Comparison of ENCODE assay signal across 21 cellular contexts in the genomic region with DNA sequence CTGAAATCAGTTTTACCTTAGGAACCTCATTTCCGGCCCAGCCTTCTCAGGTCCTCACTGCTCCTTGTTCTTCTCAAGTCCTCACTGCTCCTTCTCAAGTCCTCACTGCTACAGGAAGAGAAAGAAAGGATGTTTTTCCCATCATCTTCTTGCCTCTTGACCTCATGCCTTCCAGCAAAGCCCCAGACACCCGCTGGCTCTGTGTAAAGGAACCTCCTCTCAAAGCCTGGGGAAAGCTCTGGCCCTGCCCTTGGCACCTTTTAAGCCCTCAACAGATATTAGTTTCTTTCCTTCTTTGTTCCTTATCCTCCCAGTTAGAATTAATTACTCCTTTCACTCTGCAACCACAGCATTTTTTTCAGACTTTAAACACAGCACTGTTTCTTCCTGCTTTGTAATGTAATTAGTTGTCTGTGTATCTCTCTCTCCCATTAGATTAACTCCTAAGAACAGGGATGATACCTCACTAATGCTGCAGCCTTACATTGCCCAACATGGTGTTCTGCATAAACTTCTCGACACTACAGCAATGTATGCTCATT. TPM values are rescaled to one million over a fixed set of nuclear protein-coding genes. Genes with fewer than 3 reads are reported as not detected.
DNase-seq lines count a peak whose midpoint lies in the region; ATAC-seq and TF ChIP-seq lines count a peak whose summit lies in the region.
"Had no signal": no experiment of that assay in that cellular context is flagged by ENCODE, and none has a peak within 500 bp of the region (broad histone marks: within the 10 kb centered on the region; RNA-seq: fewer than 3 reads in every experiment).

No MANE protein-coding gene starts in this region.

- TF ChIP-seq CTCF in WERI-Rb-1 (IDR thresholded peaks at IDR 0.05; ENCODE audit: low read depth, low read length), result no peak
- no peak for TF ChIP-seq CTCF in nephron (IDR thresholded peaks at IDR 0.05; ENCODE audit: unreplicated experiment in 3 of 3)
- no peak for TF ChIP-seq CTCF in lower lobe of right lung (IDR thresholded peaks at IDR 0.05)

- H3K4me1 Mint-ChIP-seq in nephron, result peaks cover 9% of the 10 kb centered on the region
- H3K4me1 Mint-ChIP-seq in stimulated activated naive B cell treated with anti-CD40 and anti-IgM and Interleukin-4, amounts not matched to agents 10 μg/mL and 1 μg/mL and 100 μg/mL, for 72 hours, result peaks cover 7 to 10% of the 10 kb centered on the region in 2 donors
- H3K4me1 Mint-ChIP-seq: CD4-positive, CD25-positive, alpha-beta regulatory T cell had no signal

- peak; percentile 19 for DNase-seq in WERI-Rb-1
- DNase-seq in stimulated activated naive B cell treated with anti-CD40 and anti-IgM and Interleukin-4, amounts not matched to agents 10 μg/mL and 1 μg/mL and 100 μg/mL, for 72 hours, result no peak
- no peak for DNase-seq in lower lobe of right lung
- no peak for DNase-seq in D341Med (ENCODE audit: low spot score)
- no peak for DNase-seq in HEK293T (ENCODE audit: extremely low spot score)
- DNase-seq: CD4-positive, CD25-positive, alpha-beta regulatory T cell; DMS79; NCI-H1105 treated with DMSO at 0.1 percent for 48 hours; NCI-H2029 treated with DMSO at 0.1 percent for 48 hours; NCI-H2171 treated with DMSO at 0.1 percent for 48 hours; NCI-H446 treated with DMSO at 0.1 percent for 48 hours; NCI-H526 treated with DMSO at 0.1 percent for 48 hours; SHP77 treated with DMSO at 0.1 percent for 48 hours; SK-N-SH had no signal

- H3K27me3 ChIP-seq in HUES6 (ENCODE audit: control insufficient read depth, insufficient read depth, low read length) (no peaks in the 10 kb centered on the region), WERI-Rb-1 (ENCODE audit: insufficient read depth, low read depth, severe bottlenecking) (no peaks in the 10 kb centered on the region), lower lobe of right lung (ENCODE audit: low read depth) (no peaks in the 10 kb centered on the region)

- no peaks in the 10 kb centered on the region for H3K36me3 Mint-ChIP-seq in nephron (ENCODE audit: low read depth)
- no peaks in the 10 kb centered on the region for H3K36me3 Mint-ChIP-seq in stimulated activated naive B cell treated with anti-CD40 and anti-IgM and Interleukin-4, amounts not matched to agents 10 μg/mL and 1 μg/mL and 100 μg/mL, for 72 hours
- H3K36me3 Mint-ChIP-seq: CD4-positive, CD25-positive, alpha-beta regulatory T cell; IgD-negative memory B cell had no signal

- intact Hi-C loops in lower lobe of right lung (cut with DNase I), result no loop called here

- H3K4me3 Mint-ChIP-seq in nephron, result peak overlapping the region; percentile 64 to 85 (median 77)
- H3K4me3 Mint-ChIP-seq in stimulated activated naive B cell treated with anti-CD40 and anti-IgM and Interleukin-4, amounts not matched to agents 10 μg/mL and 1 μg/mL and 100 μg/mL, for 72 hours, result no peak overlapping the region
- H3K4me3 Mint-ChIP-seq: CD4-positive, CD25-positive, alpha-beta regulatory T cell had no signal

- POLR2A ChIA-PET in HEK293T (lab: Yijun Ruan, JAX), result no interaction called here

- H3K9me3 ChIP-seq in HUES6 (ENCODE audit: control insufficient read depth, insufficient read depth, low read depth, low read length) (no peaks in the 10 kb centered on the region), WERI-Rb-1 (ENCODE audit: severe bottlenecking) (no peaks in the 10 kb centered on the region), lower lobe of right lung (no peaks in the 10 kb centered on the region)
- H3K9me3 ChIP-seq: SK-N-SH had no signal

- H3K9ac ChIP-seq in HUES6 (ENCODE audit: low read length), result no peak overlapping the region
- H3K9ac ChIP-seq: SK-N-SH had no signal

- H3K4me1 ChIP-seq in HUES6 (ENCODE audit: control insufficient read depth, insufficient read depth, low read length) (peaks cover 18% of the 10 kb centered on the region), lower lobe of right lung (no peaks in the 10 kb centered on the region)

- H3K27ac Mint-ChIP-seq in nephron, result peak overlapping the region; percentile 60 to 92 (median 84)
- H3K27ac Mint-ChIP-seq in stimulated activated naive B cell treated with anti-CD40 and anti-IgM and Interleukin-4, amounts not matched to agents 10 μg/mL and 1 μg/mL and 100 μg/mL, for 72 hours, result peak overlapping the region; percentile 10
- H3K27ac Mint-ChIP-seq: CD4-positive, CD25-positive, alpha-beta regulatory T cell; IgD-negative memory B cell had no signal

- ATAC-seq in stimulated activated naive B cell treated with anti-CD40 and anti-IgM and Interleukin-4, amounts not matched to agents 10 μg/mL and 1 μg/mL and 100 μg/mL, for 72 hours (replicated peaks), result no peak
- ATAC-seq in lower lobe of right lung, result no peak
- ATAC-seq: GM12878, HCT116 had no signal

- no peaks in the 10 kb centered on the region for H3K9me3 Mint-ChIP-seq in nephron
- no peaks in the 10 kb centered on the region for H3K9me3 Mint-ChIP-seq in stimulated activated naive B cell treated with anti-CD40 and anti-IgM and Interleukin-4, amounts not matched to agents 10 μg/mL and 1 μg/mL and 100 μg/mL, for 72 hours
- H3K9me3 Mint-ChIP-seq: IgD-negative memory B cell had no signal

- H3K27ac ChIP-seq in HUES6 (ENCODE audit: low read depth, low read length), result peak overlapping the region; percentile 15; the same call in 1 of the 2 replicates
- H3K27ac ChIP-seq in WERI-Rb-1, result no peak overlapping the region
- H3K27ac ChIP-seq in lower lobe of right lung, result no peak overlapping the region
- H3K27ac ChIP-seq: RWPE1 had no signal

- H3K4me3 ChIP-seq in HUES6 (ENCODE audit: low read depth, low read length), result no peak overlapping the region
- H3K4me3 ChIP-seq in WERI-Rb-1 (ENCODE audit: low read depth, low read length), result no peak overlapping the region
- no peak overlapping the region for H3K4me3 ChIP-seq in lower lobe of right lung
- H3K4me3 ChIP-seq: GM12878 had no signal

- CTCF ChIA-PET in HEK293T (lab: Yijun Ruan, JAX), result no interaction called here

- H3K27me3 Mint-ChIP-seq in nephron (ENCODE audit: low read depth), result no peaks in the 10 kb centered on the region
- no peaks in the 10 kb centered on the region for H3K27me3 Mint-ChIP-seq in stimulated activated naive B cell treated with anti-CD40 and anti-IgM and Interleukin-4, amounts not matched to agents 10 μg/mL and 1 μg/mL and 100 μg/mL, for 72 hours
- H3K27me3 Mint-ChIP-seq: IgD-negative memory B cell had no signal

- H3K36me3 ChIP-seq in HUES6 (ENCODE audit: control insufficient read depth, insufficient read depth, low read length) (no peaks in the 10 kb centered on the region), WERI-Rb-1 (no peaks in the 10 kb centered on the region), lower lobe of right lung (no peaks in the 10 kb centered on the region)

TF ChIP-seq in HEK293T, 16 proteins besides CTCF, POLR2A, EP300 and RAD21:
- TF ChIP-seq NFRKB (IDR thresholded peaks at IDR 0.05) (no peak), ARNT (IDR thresholded peaks at IDR 0.05) (no peak), HDGF (IDR thresholded peaks at IDR 0.05; ENCODE audit: borderline replicate concordance) (no peak), SUZ12 (IDR thresholded peaks at IDR 0.05) (no peak), BHLHE40 (IDR thresholded peaks at IDR 0.05; ENCODE audit: borderline replicate concordance) (no peak), FOXM1 (IDR thresholded peaks at IDR 0.05; ENCODE audit: borderline replicate concordance) (no peak), ELF4 (IDR thresholded peaks at IDR 0.05) (no peak), LEF1 (IDR thresholded peaks at IDR 0.05; ENCODE audit: borderline replicate concordance) (no peak), TARDBP (IDR thresholded peaks at IDR 0.05) (no peak), FOXK2 (IDR thresholded peaks at IDR 0.05) (no peak), FOXA1 (IDR thresholded peaks at IDR 0.05) (no peak), ZNF384 (IDR thresholded peaks at IDR 0.05) (no peak)
- TF ChIP-seq, protein P1, sequence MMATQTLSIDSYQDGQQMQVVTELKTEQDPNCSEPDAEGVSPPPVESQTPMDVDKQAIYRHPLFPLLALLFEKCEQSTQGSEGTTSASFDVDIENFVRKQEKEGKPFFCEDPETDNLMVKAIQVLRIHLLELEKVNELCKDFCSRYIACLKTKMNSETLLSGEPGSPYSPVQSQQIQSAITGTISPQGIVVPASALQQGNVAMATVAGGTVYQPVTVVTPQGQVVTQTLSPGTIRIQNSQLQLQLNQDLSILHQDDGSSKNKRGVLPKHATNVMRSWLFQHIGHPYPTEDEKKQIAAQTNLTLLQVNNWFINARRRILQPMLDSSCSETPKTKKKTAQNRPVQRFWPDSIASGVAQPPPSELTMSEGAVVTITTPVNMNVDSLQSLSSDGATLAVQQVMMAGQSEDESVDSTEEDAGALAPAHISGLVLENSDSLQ (IDR thresholded peaks at IDR 0.05), result no peak

RNA-seq across cellular contexts. Expression of a gene that starts 4.0 kb away (rescaled TPM):
- total RNA-seq in lower lobe of right lung, result 13.9 TPM
- total RNA-seq: A673 had no signal

Comparison
In these comparisons a context has a peak if more than half of its experiments do, and no peak if none do; other contexts are left out.
1. H3K4me3 Mint-ChIP-seq: peak in nephron (3 of 3); none in stimulated activated naive B cell treated with anti-CD40 and anti-IgM and Interleukin-4, amounts not matched to agents 10 μg/mL and 1 μg/mL and 100 μg/mL, for 72 hours (0 of 2).